In the genomic region with DNA sequence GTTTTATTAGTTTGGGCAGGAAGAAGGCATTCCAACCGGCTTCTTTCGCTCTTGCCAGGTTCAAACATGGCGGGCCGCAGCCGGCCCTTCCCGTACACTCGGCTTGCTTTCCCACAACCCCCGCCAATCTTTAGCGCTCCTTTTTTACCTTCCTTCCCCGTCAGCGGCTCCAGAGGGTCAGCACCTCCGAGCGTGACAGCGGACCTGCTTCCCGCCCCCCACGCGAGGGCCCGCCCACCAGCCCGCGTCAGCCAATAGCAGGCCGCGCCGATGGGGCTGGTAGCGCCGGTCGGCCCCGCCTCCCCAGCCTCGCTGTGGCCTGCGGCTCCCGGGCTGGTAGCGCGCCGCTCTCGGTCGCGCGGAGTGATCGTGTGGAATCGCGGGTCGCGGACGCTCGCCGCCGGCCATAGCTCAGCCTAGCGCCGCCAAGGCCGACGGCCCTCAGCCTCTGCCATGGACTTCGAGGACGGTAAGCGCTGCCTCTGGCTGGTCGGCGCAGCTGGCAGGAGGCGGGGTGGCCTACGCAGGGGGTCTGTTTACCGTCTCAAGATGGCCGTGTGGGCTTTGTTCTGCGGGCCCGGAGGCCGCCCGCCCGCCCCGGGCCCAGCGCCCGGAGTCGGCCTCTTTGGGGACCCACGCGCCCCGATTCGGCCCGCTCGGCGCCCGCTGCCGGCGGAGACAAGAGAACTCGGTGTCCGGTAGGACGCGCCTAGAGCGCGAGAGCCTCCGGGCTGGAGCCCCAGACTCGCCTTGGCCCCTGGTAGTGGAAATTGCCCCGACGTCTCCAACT, we compare ENCODE assay signal across 1 cellular context.
TF ChIP-seq lines count a peak whose summit lies in the region.

A gene with protein sequence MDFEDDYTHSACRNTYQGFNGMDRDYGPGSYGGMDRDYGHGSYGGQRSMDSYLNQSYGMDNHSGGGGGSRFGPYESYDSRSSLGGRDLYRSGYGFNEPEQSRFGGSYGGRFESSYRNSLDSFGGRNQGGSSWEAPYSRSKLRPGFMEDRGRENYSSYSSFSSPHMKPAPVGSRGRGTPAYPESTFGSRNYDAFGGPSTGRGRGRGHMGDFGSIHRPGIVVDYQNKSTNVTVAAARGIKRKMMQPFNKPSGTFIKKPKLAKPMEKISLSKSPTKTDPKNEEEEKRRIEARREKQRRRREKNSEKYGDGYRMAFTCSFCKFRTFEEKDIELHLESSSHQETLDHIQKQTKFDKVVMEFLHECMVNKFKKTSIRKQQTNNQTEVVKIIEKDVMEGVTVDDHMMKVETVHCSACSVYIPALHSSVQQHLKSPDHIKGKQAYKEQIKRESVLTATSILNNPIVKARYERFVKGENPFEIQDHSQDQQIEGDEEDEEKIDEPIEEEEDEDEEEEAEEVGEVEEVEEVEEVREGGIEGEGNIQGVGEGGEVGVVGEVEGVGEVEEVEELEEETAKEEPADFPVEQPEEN (plus strand): TSS at position 306 of the 790 bp plus-strand sequence. CDS start 148 bp downstream, at position 454.

TF ChIP-seq in HEK293, 187 proteins besides CTCF, POLR2A, EP300 and RAD21 (continued from another document and continues in another):
- TF ChIP-seq, protein P1, sequence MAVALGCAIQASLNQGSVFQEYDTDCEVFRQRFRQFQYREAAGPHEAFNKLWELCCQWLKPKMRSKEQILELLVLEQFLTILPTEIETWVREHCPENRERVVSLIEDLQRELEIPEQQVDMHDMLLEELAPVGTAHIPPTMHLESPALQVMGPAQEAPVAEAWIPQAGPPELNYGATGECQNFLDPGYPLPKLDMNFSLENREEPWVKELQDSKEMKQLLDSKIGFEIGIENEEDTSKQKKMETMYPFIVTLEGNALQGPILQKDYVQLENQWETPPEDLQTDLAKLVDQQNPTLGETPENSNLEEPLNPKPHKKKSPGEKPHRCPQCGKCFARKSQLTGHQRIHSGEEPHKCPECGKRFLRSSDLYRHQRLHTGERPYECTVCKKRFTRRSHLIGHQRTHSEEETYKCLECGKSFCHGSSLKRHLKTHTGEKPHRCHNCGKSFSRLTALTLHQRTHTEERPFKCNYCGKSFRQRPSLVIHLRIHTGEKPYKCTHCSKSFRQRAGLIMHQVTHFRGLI (tag by site-specific recombination; IDR thresholded peaks at IDR 0.05): no peak; the same call in 1 of the 2 replicates
- TF ChIP-seq ZNF16 (tag by site-specific recombination; IDR thresholded peaks at IDR 0.05; ENCODE audit: low read depth) (no peak), ZNF133 (tag by site-specific recombination; IDR thresholded peaks at IDR 0.05) (no peak), ZNF521 (tag by site-specific recombination; IDR thresholded peaks at IDR 0.05) (no peak), ZNF23 (tag by site-specific recombination; IDR thresholded peaks at IDR 0.05; ENCODE audit: borderline replicate concordance) (no peak), SCRT2 (tag by site-specific recombination; IDR thresholded peaks at IDR 0.05) (no peak), MZF1 (tag by site-specific recombination; IDR thresholded peaks at IDR 0.05; ENCODE audit: borderline replicate concordance) (0 out of 2 replicates have a peak, but pooled peaks have one; percentile 13), ZFP3 (tag by site-specific recombination; IDR thresholded peaks at IDR 0.05; ENCODE audit: low read depth) (no peak), ZNF571 (tag by site-specific recombination; IDR thresholded peaks at IDR 0.05) (no peak), ZNF600 (tag by site-specific recombination; IDR thresholded peaks at IDR 0.05) (peak; percentile 79), ZNF548 (tag by site-specific recombination; IDR thresholded peaks at IDR 0.05) (no peak), MYNN (tag by site-specific recombination; IDR thresholded peaks at IDR 0.05; ENCODE audit: borderline replicate concordance) (no peak), GLI2 (tag by site-specific recombination; IDR thresholded peaks at IDR 0.05; ENCODE audit: borderline replicate concordance, low read depth) (no peak), ZNF10 (tag by site-specific recombination; IDR thresholded peaks at IDR 0.05) (0 out of 2 replicates have a peak, but pooled peaks have one; percentile 10), ZNF202 (tag by site-specific recombination; IDR thresholded peaks at IDR 0.05; ENCODE audit: borderline replicate concordance) (no peak), BCL11A (tag by site-specific recombination; IDR thresholded peaks at IDR 0.05; ENCODE audit: low read depth) (no peak; the same call in 1 of the 2 replicates), ZNF221 (tag by site-specific recombination; IDR thresholded peaks at IDR 0.05; ENCODE audit: borderline replicate concordance) (no peak), ZNF549 (tag by site-specific recombination; IDR thresholded peaks at IDR 0.05) (no peak), ZNF248 (tag by site-specific recombination; IDR thresholded peaks at IDR 0.05) (no peak), ZNF501 (tag by site-specific recombination; IDR thresholded peaks at IDR 0.05) (peak; percentile 68; the same call in 1 of the 2 replicates), ZNF792 (tag by site-specific recombination; IDR thresholded peaks at IDR 0.05) (no peak), FEZF1 (tag by site-specific recombination; IDR thresholded peaks at IDR 0.05) (peak; percentile 28; the same call in 1 of the 2 replicates), ZNF19 (tag by site-specific recombination; IDR thresholded peaks at IDR 0.05; ENCODE audit: low read depth) (no peak)
- TF ChIP-seq, protein P2, sequence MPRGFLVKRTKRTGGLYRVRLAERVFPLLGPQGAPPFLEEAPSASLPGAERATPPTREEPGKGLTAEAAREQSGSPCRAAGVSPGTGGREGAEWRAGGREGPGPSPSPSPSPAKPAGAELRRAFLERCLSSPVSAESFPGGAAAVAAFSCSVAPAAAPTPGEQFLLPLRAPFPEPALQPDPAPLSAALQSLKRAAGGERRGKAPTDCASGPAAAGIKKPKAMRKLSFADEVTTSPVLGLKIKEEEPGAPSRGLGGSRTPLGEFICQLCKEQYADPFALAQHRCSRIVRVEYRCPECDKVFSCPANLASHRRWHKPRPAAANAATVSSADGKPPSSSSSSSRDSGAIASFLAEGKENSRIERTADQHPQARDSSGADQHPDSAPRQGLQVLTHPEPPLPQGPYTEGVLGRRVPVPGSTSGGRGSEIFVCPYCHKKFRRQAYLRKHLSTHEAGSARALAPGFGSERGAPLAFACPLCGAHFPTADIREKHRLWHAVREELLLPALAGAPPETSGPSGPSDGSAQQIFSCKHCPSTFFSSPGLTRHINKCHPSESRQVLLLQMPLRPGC (tag by site-specific recombination; IDR thresholded peaks at IDR 0.05): peak; percentile 38; the same call in 1 of the 2 replicates
- TF ChIP-seq, protein P3, sequence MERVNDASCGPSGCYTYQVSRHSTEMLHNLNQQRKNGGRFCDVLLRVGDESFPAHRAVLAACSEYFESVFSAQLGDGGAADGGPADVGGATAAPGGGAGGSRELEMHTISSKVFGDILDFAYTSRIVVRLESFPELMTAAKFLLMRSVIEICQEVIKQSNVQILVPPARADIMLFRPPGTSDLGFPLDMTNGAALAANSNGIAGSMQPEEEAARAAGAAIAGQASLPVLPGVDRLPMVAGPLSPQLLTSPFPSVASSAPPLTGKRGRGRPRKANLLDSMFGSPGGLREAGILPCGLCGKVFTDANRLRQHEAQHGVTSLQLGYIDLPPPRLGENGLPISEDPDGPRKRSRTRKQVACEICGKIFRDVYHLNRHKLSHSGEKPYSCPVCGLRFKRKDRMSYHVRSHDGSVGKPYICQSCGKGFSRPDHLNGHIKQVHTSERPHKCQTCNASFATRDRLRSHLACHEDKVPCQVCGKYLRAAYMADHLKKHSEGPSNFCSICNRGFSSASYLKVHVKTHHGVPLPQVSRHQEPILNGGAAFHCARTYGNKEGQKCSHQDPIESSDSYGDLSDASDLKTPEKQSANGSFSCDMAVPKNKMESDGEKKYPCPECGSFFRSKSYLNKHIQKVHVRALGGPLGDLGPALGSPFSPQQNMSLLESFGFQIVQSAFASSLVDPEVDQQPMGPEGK (tag by site-specific recombination; IDR thresholded peaks at IDR 0.05): peak; percentile 62
- TF ChIP-seq, protein P4, sequence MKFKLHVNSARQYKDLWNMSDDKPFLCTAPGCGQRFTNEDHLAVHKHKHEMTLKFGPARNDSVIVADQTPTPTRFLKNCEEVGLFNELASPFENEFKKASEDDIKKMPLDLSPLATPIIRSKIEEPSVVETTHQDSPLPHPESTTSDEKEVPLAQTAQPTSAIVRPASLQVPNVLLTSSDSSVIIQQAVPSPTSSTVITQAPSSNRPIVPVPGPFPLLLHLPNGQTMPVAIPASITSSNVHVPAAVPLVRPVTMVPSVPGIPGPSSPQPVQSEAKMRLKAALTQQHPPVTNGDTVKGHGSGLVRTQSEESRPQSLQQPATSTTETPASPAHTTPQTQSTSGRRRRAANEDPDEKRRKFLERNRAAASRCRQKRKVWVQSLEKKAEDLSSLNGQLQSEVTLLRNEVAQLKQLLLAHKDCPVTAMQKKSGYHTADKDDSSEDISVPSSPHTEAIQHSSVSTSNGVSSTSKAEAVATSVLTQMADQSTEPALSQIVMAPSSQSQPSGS (tag by site-specific recombination; IDR thresholded peaks at IDR 0.05; ENCODE audit: low read depth): no peak
- TF ChIP-seq, protein P5, sequence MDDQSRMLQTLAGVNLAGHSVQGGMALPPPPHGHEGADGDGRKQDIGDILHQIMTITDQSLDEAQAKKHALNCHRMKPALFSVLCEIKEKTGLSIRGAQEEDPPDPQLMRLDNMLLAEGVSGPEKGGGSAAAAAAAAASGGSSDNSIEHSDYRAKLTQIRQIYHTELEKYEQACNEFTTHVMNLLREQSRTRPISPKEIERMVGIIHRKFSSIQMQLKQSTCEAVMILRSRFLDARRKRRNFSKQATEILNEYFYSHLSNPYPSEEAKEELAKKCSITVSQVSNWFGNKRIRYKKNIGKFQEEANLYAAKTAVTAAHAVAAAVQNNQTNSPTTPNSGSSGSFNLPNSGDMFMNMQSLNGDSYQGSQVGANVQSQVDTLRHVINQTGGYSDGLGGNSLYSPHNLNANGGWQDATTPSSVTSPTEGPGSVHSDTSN (CRISPR knock-in tag; IDR thresholded peaks at IDR 0.05): no peak; the same call in 1 of the 2 replicates
- TF ChIP-seq, protein P6, sequence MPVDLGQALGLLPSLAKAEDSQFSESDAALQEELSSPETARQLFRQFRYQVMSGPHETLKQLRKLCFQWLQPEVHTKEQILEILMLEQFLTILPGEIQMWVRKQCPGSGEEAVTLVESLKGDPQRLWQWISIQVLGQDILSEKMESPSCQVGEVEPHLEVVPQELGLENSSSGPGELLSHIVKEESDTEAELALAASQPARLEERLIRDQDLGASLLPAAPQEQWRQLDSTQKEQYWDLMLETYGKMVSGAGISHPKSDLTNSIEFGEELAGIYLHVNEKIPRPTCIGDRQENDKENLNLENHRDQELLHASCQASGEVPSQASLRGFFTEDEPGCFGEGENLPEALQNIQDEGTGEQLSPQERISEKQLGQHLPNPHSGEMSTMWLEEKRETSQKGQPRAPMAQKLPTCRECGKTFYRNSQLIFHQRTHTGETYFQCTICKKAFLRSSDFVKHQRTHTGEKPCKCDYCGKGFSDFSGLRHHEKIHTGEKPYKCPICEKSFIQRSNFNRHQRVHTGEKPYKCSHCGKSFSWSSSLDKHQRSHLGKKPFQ (tag by site-specific recombination; IDR thresholded peaks at IDR 0.05): no peak
- TF ChIP-seq, protein P7, sequence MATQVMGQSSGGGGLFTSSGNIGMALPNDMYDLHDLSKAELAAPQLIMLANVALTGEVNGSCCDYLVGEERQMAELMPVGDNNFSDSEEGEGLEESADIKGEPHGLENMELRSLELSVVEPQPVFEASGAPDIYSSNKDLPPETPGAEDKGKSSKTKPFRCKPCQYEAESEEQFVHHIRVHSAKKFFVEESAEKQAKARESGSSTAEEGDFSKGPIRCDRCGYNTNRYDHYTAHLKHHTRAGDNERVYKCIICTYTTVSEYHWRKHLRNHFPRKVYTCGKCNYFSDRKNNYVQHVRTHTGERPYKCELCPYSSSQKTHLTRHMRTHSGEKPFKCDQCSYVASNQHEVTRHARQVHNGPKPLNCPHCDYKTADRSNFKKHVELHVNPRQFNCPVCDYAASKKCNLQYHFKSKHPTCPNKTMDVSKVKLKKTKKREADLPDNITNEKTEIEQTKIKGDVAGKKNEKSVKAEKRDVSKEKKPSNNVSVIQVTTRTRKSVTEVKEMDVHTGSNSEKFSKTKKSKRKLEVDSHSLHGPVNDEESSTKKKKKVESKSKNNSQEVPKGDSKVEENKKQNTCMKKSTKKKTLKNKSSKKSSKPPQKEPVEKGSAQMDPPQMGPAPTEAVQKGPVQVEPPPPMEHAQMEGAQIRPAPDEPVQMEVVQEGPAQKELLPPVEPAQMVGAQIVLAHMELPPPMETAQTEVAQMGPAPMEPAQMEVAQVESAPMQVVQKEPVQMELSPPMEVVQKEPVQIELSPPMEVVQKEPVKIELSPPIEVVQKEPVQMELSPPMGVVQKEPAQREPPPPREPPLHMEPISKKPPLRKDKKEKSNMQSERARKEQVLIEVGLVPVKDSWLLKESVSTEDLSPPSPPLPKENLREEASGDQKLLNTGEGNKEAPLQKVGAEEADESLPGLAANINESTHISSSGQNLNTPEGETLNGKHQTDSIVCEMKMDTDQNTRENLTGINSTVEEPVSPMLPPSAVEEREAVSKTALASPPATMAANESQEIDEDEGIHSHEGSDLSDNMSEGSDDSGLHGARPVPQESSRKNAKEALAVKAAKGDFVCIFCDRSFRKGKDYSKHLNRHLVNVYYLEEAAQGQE (tag by site-specific recombination; IDR thresholded peaks at IDR 0.05): peak; percentile 93
- TF ChIP-seq, protein P8, sequence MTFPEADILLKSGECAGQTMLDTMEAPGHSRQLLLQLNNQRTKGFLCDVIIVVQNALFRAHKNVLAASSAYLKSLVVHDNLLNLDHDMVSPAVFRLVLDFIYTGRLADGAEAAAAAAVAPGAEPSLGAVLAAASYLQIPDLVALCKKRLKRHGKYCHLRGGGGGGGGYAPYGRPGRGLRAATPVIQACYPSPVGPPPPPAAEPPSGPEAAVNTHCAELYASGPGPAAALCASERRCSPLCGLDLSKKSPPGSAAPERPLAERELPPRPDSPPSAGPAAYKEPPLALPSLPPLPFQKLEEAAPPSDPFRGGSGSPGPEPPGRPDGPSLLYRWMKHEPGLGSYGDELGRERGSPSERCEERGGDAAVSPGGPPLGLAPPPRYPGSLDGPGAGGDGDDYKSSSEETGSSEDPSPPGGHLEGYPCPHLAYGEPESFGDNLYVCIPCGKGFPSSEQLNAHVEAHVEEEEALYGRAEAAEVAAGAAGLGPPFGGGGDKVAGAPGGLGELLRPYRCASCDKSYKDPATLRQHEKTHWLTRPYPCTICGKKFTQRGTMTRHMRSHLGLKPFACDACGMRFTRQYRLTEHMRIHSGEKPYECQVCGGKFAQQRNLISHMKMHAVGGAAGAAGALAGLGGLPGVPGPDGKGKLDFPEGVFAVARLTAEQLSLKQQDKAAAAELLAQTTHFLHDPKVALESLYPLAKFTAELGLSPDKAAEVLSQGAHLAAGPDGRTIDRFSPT (tag by site-specific recombination; IDR thresholded peaks at IDR 0.05): no peak
- TF ChIP-seq, protein P9, sequence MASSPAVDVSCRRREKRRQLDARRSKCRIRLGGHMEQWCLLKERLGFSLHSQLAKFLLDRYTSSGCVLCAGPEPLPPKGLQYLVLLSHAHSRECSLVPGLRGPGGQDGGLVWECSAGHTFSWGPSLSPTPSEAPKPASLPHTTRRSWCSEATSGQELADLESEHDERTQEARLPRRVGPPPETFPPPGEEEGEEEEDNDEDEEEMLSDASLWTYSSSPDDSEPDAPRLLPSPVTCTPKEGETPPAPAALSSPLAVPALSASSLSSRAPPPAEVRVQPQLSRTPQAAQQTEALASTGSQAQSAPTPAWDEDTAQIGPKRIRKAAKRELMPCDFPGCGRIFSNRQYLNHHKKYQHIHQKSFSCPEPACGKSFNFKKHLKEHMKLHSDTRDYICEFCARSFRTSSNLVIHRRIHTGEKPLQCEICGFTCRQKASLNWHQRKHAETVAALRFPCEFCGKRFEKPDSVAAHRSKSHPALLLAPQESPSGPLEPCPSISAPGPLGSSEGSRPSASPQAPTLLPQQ (tag by site-specific recombination; IDR thresholded peaks at IDR 0.05): peak; percentile 43
